Comparison of ENCODE assay signal across 25 cellular contexts in genomic region chr7:158241919-158242318, GRCh38.
"Had no signal": no experiment of that assay in that cellular context is flagged by ENCODE, and none has a peak within 500 bp of the region (broad histone marks: within the 10 kb centered on the region; RNA-seq: fewer than 3 reads in every experiment).

No MANE protein-coding gene starts in this region.

- DNase-seq: hippocampal formation; immature natural killer cell; kidney; left colon; left lung; midbrain; mucosa of descending colon; naive thymus-derived CD4-positive, alpha-beta T cell; ovary; right lobe of liver; stimulated activated CD4-positive, alpha-beta T cell treated with anti-CD3 and anti-CD28 coated beads, Interleukin-1b, Interleukin-23, amount 100 ng/mL, for 48 hours; stimulated activated CD4-positive, alpha-beta T cell treated with anti-CD3 and anti-CD28 coated beads, Interleukin-2, amount 100 ng/mL, for 48 hours; stimulated activated CD4-positive, alpha-beta T cell treated with anti-CD3 and anti-CD28 coated beads, Interleukin-4, amount 100 ng/mL, for 4 hours; stimulated activated CD8-positive, alpha-beta memory T cell treated with anti-CD3 and anti-CD28 coated beads, Interleukin-4, amount 100 ng/mL, for 48 hours; stimulated activated naive CD4-positive, alpha-beta T cell treated with Interleukin-2 at 50 U/mL for 16 hours; stimulated activated naive CD8-positive, alpha-beta T cell treated with anti-CD3 and anti-CD28 coated beads, Interleukin-15, amount 100 ng/mL, for 72 hours; substantia nigra had no signal

- H3K4me2 ChIP-seq: smooth muscle cell had no signal

- H3K4me3 ChIP-seq: left lung, lung, mucosa of descending colon, ovary, right atrium auricular region, right lobe of liver, smooth muscle cell, tibial nerve, vagina had no signal

- H3K27ac ChIP-seq: left lung, ovary, right atrium auricular region, right lobe of liver, tibial nerve, vagina had no signal

- H3K4me1 ChIP-seq: left lung, right atrium auricular region, right lobe of liver, tibial nerve, vagina had no signal

- H3K27me3 ChIP-seq: left lung, ovary, right atrium auricular region, right lobe of liver, tibial nerve, vagina had no signal

- H3K36me3 ChIP-seq: left lung, ovary, right atrium auricular region, right lobe of liver, tibial nerve, vagina had no signal

- H3K9me3 ChIP-seq: mucosa of descending colon, ovary, right atrium auricular region, right lobe of liver, vagina had no signal

- ATAC-seq: left colon; left lung; mucosa of descending colon; naive thymus-derived CD4-positive, alpha-beta T cell; natural killer cell treated with Interleukin-12 subunit alpha and Interleukin-12 subunit beta and Interleukin-15 and Interleukin-18, amount 100 ng/mL, for 72 hours; right lobe of liver; stimulated activated memory B cell treated with anti-CD40 and anti-IgM and Interleukin-4, amounts not matched to agents 10 μg/mL and 1 μg/mL and 100 μg/mL, for 72 hours; stimulated activated naive CD8-positive, alpha-beta T cell treated with anti-CD3 and anti-CD28 coated beads, Interleukin-15, amount 100 ng/mL, for 72 hours had no signal

- FAIRE-seq: islet of Langerhans, kidney had no signal
